15 cellular contexts compared by ENCODE assay signal in genomic region chr6:34120953-34121675, GRCh38. TPM values are rescaled to one million over a fixed set of nuclear protein-coding genes. Genes with fewer than 3 reads are reported as not detected.
A peak's percentile ranks its signal among the peaks of the same experiment; 100 is the strongest.
DNase-seq lines count a peak whose midpoint lies in the region; ATAC-seq and TF ChIP-seq lines count a peak whose summit lies in the region.
"Had no signal": no experiment of that assay in that cellular context is flagged by ENCODE, and none has a peak within 500 bp of the region (broad histone marks: within the 10 kb centered on the region; RNA-seq: fewer than 3 reads in every experiment).

No MANE protein-coding gene starts in this region.

- H2BK12ac ChIP-seq in H9 (ENCODE audit: insufficient read length, low read depth, low read length), result no peak overlapping the region

- no peaks in the 10 kb centered on the region; the same call in 1 of the 2 replicates for H3K4me1 ChIP-seq in H9 (ENCODE audit: insufficient read depth, low read length)

- no peak overlapping the region for H2BK5ac ChIP-seq in H9 (ENCODE audit: insufficient read length, low read length)

- H4K5ac ChIP-seq in H9 (ENCODE audit: insufficient read length, low read depth, low read length), result no peak overlapping the region

- H3K56ac ChIP-seq in H9 (ENCODE audit: insufficient read length, low read depth, low read length), result no peak overlapping the region

- no peak overlapping the region for H2BK120ac ChIP-seq in H9 (ENCODE audit: low read depth, low read length, poor library complexity, severe bottlenecking)

- H3K27ac Mint-ChIP-seq in H9 (peak overlapping the region in 2 of 3 experiments; percentile 10 to 78; a peak in 2 of 7 replicates), chondrocyte (ENCODE audit: unreplicated experiment) (no peak overlapping the region)

- H4K8ac ChIP-seq in H9 (replicated peaks; ENCODE audit: insufficient read length, low read depth, low read length), result no peak overlapping the region

- no peaks in the 10 kb centered on the region for H3K23me2 ChIP-seq in H9 (ENCODE audit: insufficient read length, low read depth, low read length, poor library complexity, severe bottlenecking)

- H3K14ac ChIP-seq in H9 (ENCODE audit: insufficient read depth, low read length), result no peak overlapping the region

- H3K23ac ChIP-seq in H9 (ENCODE audit: insufficient read length, low read depth, low read length), result no peak overlapping the region

- no peaks in the 10 kb centered on the region for H3K79me1 ChIP-seq in H9 (ENCODE audit: insufficient read depth, low read depth, low read length, poor library complexity, severe bottlenecking)

- H3K27ac ChIP-seq in H9 (ENCODE audit: insufficient read length, low read depth, low read length), result no peak overlapping the region
- H3K27ac ChIP-seq: PC-9 had no signal

- no CpG with 5 or more reads among the region's 13 CpGs for WGBS in H9 (ENCODE audit: extremely low coverage, insufficient read length, low lambda C conversion rate)

- H3K4me1 Mint-ChIP-seq in H9 (peaks cover 9 to 28% of the 10 kb centered on the region in 2 experiments), chondrocyte (ENCODE audit: low read depth) (no peaks in the 10 kb centered on the region)

- H3K4ac ChIP-seq in H9 (ENCODE audit: low read depth, low read length), result no peak overlapping the region

- no peaks in the 10 kb centered on the region for H4K20me1 ChIP-seq in H9 (ENCODE audit: control insufficient read depth, insufficient read depth, insufficient read length)

- H3K27me3 Mint-ChIP-seq in H9 (ENCODE audit: low read depth) (peaks cover 5% of the 10 kb centered on the region; the same call in 1 of the 2 replicates), chondrocyte (ENCODE audit: low read depth) (peaks cover 45% of the 10 kb centered on the region)

- H3K9me3 Mint-ChIP-seq in H9 (no peaks in the 10 kb centered on the region), chondrocyte (ENCODE audit: low read depth) (no peaks in the 10 kb centered on the region)

- peak; percentile 43 for DNase-seq in ELF-1 (ENCODE audit: low read depth, low spot score)
- no peak for DNase-seq in H9
- DNase-seq in chondrocyte (ENCODE audit: low spot score), result no peak
- peak; percentile 63 for DNase-seq in islet precursor cell
- DNase-seq in inferior parietal cortex (ENCODE audit: extremely low spot score), result no peak
- DNase-seq: DMS 273 treated with DMSO at 0.1 percent for 48 hours, KG1, NCI-H1092, NCI-H2107, NCI-H345, NCI-H526 treated with DMSO at 0.1 percent for 48 hours, PC-9 had no signal

- peak; percentile 44; the same call in 2 of the 3 replicates for TF ChIP-seq CTCF in H9 (conservative IDR thresholded peaks at IDR 0.05)
- peak; percentile 13 for TF ChIP-seq CTCF in chondrocyte (IDR thresholded peaks at IDR 0.05)

- H2AK5ac ChIP-seq in H9 (ENCODE audit: insufficient read length, low read length), result no peak overlapping the region

- no peak overlapping the region for H3K18ac ChIP-seq in H9 (ENCODE audit: insufficient read length, low read depth, low read length)

- H3K4me2 ChIP-seq in H9 (ENCODE audit: insufficient read depth, insufficient read length, low read length), result no peak overlapping the region
- H3K4me2 ChIP-seq: PC-9 had no signal

- no peaks in the 10 kb centered on the region for H3K27me3 ChIP-seq in H9 (ENCODE audit: insufficient read depth, low read length)

- H2AFZ ChIP-seq in H9 (ENCODE audit: low read length), result no peak overlapping the region
- H2AFZ ChIP-seq: PC-9 had no signal

- no peaks in the 10 kb centered on the region for H3K79me2 ChIP-seq in H9 (ENCODE audit: insufficient read depth, low read length)

- no peak overlapping the region for H2BK20ac ChIP-seq in H9 (ENCODE audit: low read depth, low read length, poor library complexity, severe bottlenecking)

- no peak overlapping the region for H2BK15ac ChIP-seq in H9 (ENCODE audit: low read depth, low read length)

- H3K4me3 Mint-ChIP-seq in H9 (no peak overlapping the region), chondrocyte (ENCODE audit: unreplicated experiment) (no peak overlapping the region)

- no peaks in the 10 kb centered on the region; a peak in 1 of 7 replicates for H3K36me3 Mint-ChIP-seq in H9 (ENCODE audit: insufficient read depth in 1 of 3, low read depth in 3 of 3)
- no peaks in the 10 kb centered on the region for H3K36me3 Mint-ChIP-seq in chondrocyte (ENCODE audit: low read depth)

- no peaks in the 10 kb centered on the region for H3K9me3 ChIP-seq in H9 (ENCODE audit: control insufficient read depth, low read depth, low read length)

- H4K91ac ChIP-seq in H9 (ENCODE audit: insufficient read length, low read depth, low read length), result no peak overlapping the region

- ATAC-seq in esophagus mucosa (no peak), GM21737 (IDR thresholded peaks at IDR 0.05; ENCODE audit: unreplicated experiment) (no peak)

- H3T11ph ChIP-seq in H9 (ENCODE audit: low read length), result no peak overlapping the region

- no peak overlapping the region for H3K9ac ChIP-seq in H9 (ENCODE audit: extremely low read depth, insufficient read length, low read length)

RNA-seq across cellular contexts. Expression of gene GRM4, which starts 24.8 kb away (rescaled TPM):
- total RNA-seq in H9 (2021), result 5.3 and 5.6 TPM in 2 replicates
- total RNA-seq in chondrocyte, result 0.26 to 0.92 TPM (median 0.27 TPM) in 3 replicates
- total RNA-seq in esophagus mucosa, result not detected
- total RNA-seq: M059J, PC-9 had no signal

Comparison
In these comparisons a context has a peak if more than half of its experiments do, and no peak if none do; other contexts are left out.
1. DNase-seq: peak in ELF-1 (single experiment) and islet precursor cell (single experiment); none in H9 (single experiment), chondrocyte (single experiment) and inferior parietal cortex (single experiment).